ENCODE assay signal across 8 cellular contexts in genomic region chr1:3795453-3796214, GRCh38. TPM values are rescaled to one million over a fixed set of nuclear protein-coding genes. Genes with fewer than 3 reads are reported as not detected.
DNase-seq lines count a peak whose midpoint lies in the region; ATAC-seq and TF ChIP-seq lines count a peak whose summit lies in the region.

No MANE protein-coding gene starts in this region.

- H3K27ac ChIP-seq in AG04450 (ENCODE audit: low read depth, low read length) = no peak overlapping the region
- H3K27ac ChIP-seq in epithelial cell of prostate = peak overlapping the region; percentile 33
- H3K27ac ChIP-seq in ovary = no peak overlapping the region

- no peak for TF ChIP-seq EP300 in ovary (IDR thresholded peaks at IDR 0.05)

- H3K9me3 ChIP-seq in AG04450 (ENCODE audit: control insufficient read depth, insufficient read depth, low read length) (no peaks in the 10 kb centered on the region), NT2/D1 (ENCODE audit: insufficient read depth, low read length) (no peaks in the 10 kb centered on the region), ovary (no peaks in the 10 kb centered on the region)

- TF ChIP-seq POLR2A in ovary (IDR thresholded peaks at IDR 0.05) = no peak

- POLR2A ChIA-PET in AG04450 (lab: Yijun Ruan, JAX) = interaction anchor here (0.6 to 1.3 kb wide), 3 partner anchors 20 to 71 kb away, joined by 3 read pairs; no protein-coding TSS in a partner anchor

- CTCF ChIA-PET in AG04450 (lab: Charles Lee) = interaction anchor here (1.2 to 1.5 kb wide), 3 partner anchors 71 to 343 kb away, joined by 3 to 5 read pairs (median 4); no protein-coding TSS in a partner anchor

- H3K4me1 ChIP-seq in NT2/D1 (ENCODE audit: insufficient read depth, insufficient read length) (peaks cover 5% of the 10 kb centered on the region), ovary (ENCODE audit: insufficient read depth) (peaks cover 14% of the 10 kb centered on the region)

- DNase-seq in AG04450 (ENCODE audit: low read depth, low spot score) (no peak), NT2/D1 (ENCODE audit: low read depth, low spot score) (no peak), epithelial cell of prostate (ENCODE audit: low read depth, low spot score) (no peak), ovary (peak in 2 of 5 donors; percentile 35 to 52), NOMO-1 (lab: John Stamatoyannopoulos, UW; ENCODE audit: unreplicated experiment in 2 of 2) (no peak), NCI-H524 treated with DMSO at 0.1 percent for 48 hours (lab: John Stamatoyannopoulos, UW) (no peak)

- peaks cover 12% of the 10 kb centered on the region for H3K36me3 ChIP-seq in NT2/D1 (ENCODE audit: insufficient read depth, insufficient read length, low read length)
- no peaks in the 10 kb centered on the region for H3K36me3 ChIP-seq in ovary

- H3K4me3 ChIP-seq in AG04450 (ENCODE audit: low read depth, low read length) (peak overlapping the region; percentile 87), NT2/D1 (ENCODE audit: insufficient read length, low read depth) (peak overlapping the region; percentile 89), ovary (peak overlapping the region; percentile 95)

- intact Hi-C loops in ovary (cut with DNase I) = no loop called here

- TF ChIP-seq CTCF in AG04450 (IDR thresholded peaks at IDR 0.05; ENCODE audit: low read depth, low read length) = no peak
- no peak for TF ChIP-seq CTCF in ovary (IDR thresholded peaks at IDR 0.05)

- H3K27me3 ChIP-seq in AG04450 (ENCODE audit: control insufficient read depth, insufficient read depth, low read length) = no peaks in the 10 kb centered on the region
- peaks cover 6% of the 10 kb centered on the region for H3K27me3 ChIP-seq in NT2/D1 (ENCODE audit: insufficient read depth, insufficient read length)
- H3K27me3 ChIP-seq in ovary = no peaks in the 10 kb centered on the region

- WGBS in ovary, 3 donors = 0 to 1% (median 1%) methylated on average over 43 to 53 of the region's 53 CpGs

- ATAC-seq in GM21619 (IDR thresholded peaks at IDR 0.05; ENCODE audit: unreplicated experiment) (peak; percentile 2), GM18870 (IDR thresholded peaks at IDR 0.05; ENCODE audit: unreplicated experiment) (no peak)

- H3K9ac ChIP-seq in NT2/D1 (ENCODE audit: insufficient read length, low read depth) = peak overlapping the region; percentile 93

RNA-seq across cellular contexts. Expression of gene LRRC47, which starts 0.7 kb away (rescaled TPM):
- polyA plus RNA-seq in AG04450 (2011; rRNA removed) (28.7 and 37.1 TPM in 2 replicates), ovary (10 to 100 TPM; 28.0 to 50.6 TPM)
- 12.1 and 15.8 TPM in 2 replicates for polyA minus RNA-seq in AG04450 (2011; rRNA and poly(A)+ RNA removed)
- 10 to 100 TPM; 26.7 to 60.7 (median 47.6) TPM for total RNA-seq in ovary

RNA-seq across cellular contexts. Expression of gene SMIM1, which starts 23.1 kb away (rescaled TPM):
- polyA plus RNA-seq in AG04450 (2011; rRNA removed) (1.1 and 2.5 TPM in 2 replicates), ovary (10 to 100 TPM in 1 of 2 donors, not detected in 1; 10.7 TPM)
- 1.6 and 1.8 TPM in 2 replicates for polyA minus RNA-seq in AG04450 (2011; rRNA and poly(A)+ RNA removed)
- 10 to 100 TPM in 6 of 7 donors, 1 to 10 TPM in 1; 7.1 to 22.1 (median 21.4) TPM for total RNA-seq in ovary

RNA-seq across cellular contexts. Expression of gene CCDC27, which starts 43.4 kb away (rescaled TPM):
- polyA plus RNA-seq in AG04450 (2011; rRNA removed) (not detected in 2 replicates), ovary (under 1 TPM in 1 of 2 donors, not detected in 1; 0.05 TPM)
- not detected in 2 replicates for polyA minus RNA-seq in AG04450 (2011; rRNA and poly(A)+ RNA removed)
- total RNA-seq in ovary = not detected
